Comparison of ENCODE assay signal across 10 cellular contexts in genomic region chr17:6374271-6374691, GRCh38.
DNase-seq lines count a peak whose midpoint lies in the region; ATAC-seq and TF ChIP-seq lines count a peak whose summit lies in the region.
"Had no signal": no experiment of that assay in that cellular context is flagged by ENCODE, and none has a peak within 500 bp of the region (broad histone marks: within the 10 kb centered on the region; RNA-seq: fewer than 3 reads in every experiment).

No MANE protein-coding gene starts in this region.

- no peak overlapping the region for H3K4me3 ChIP-seq in WERI-Rb-1 (ENCODE audit: low read depth, low read length)

- peak; percentile 87 for ATAC-seq in foreskin keratinocyte
- peak; percentile 43 for ATAC-seq in stimulated activated effector memory CD8-positive, alpha-beta T cell treated with anti-CD3 and anti-CD28 coated beads, Interleukin-12 subunit alpha, Interleukin-12 subunit beta, amount 100 ng/mL, for 72 hours

- H3K36me3 Mint-ChIP-seq in activated T-cell treated with anti-CD3 and anti-CD28 coated beads, Interleukin-2, amount 50 U/mL, for 24 hours (ENCODE audit: low read depth), result no peaks in the 10 kb centered on the region
- no peaks in the 10 kb centered on the region for H3K36me3 Mint-ChIP-seq in stimulated activated effector memory CD8-positive, alpha-beta T cell treated with anti-CD3 and anti-CD28 coated beads, Interleukin-12 subunit alpha, Interleukin-12 subunit beta, amount 100 ng/mL, for 72 hours

- peak overlapping the region; percentile 26 for H3K4me3 Mint-ChIP-seq in activated T-cell treated with anti-CD3 and anti-CD28 coated beads, Interleukin-2, amount 50 U/mL, for 24 hours
- peak overlapping the region; percentile 22 for H3K4me3 Mint-ChIP-seq in stimulated activated effector memory CD8-positive, alpha-beta T cell treated with anti-CD3 and anti-CD28 coated beads, Interleukin-12 subunit alpha, Interleukin-12 subunit beta, amount 100 ng/mL, for 72 hours
- H3K4me3 Mint-ChIP-seq: B cell had no signal

- H3K27ac Mint-ChIP-seq in activated T-cell treated with anti-CD3 and anti-CD28 coated beads, Interleukin-2, amount 50 U/mL, for 24 hours, result peak overlapping the region; percentile 38
- H3K27ac Mint-ChIP-seq in stimulated activated effector memory CD8-positive, alpha-beta T cell treated with anti-CD3 and anti-CD28 coated beads, Interleukin-12 subunit alpha, Interleukin-12 subunit beta, amount 100 ng/mL, for 72 hours, result peak overlapping the region; percentile 38
- H3K27ac Mint-ChIP-seq: B cell had no signal

- H3K4me1 ChIP-seq in foreskin keratinocyte, result no peaks in the 10 kb centered on the region

- H3K36me3 ChIP-seq in WERI-Rb-1, result no peaks in the 10 kb centered on the region

- H3K9me3 Mint-ChIP-seq in activated T-cell treated with anti-CD3 and anti-CD28 coated beads, Interleukin-2, amount 50 U/mL, for 24 hours, result peaks cover 14% of the 10 kb centered on the region
- peaks cover 5% of the 10 kb centered on the region for H3K9me3 Mint-ChIP-seq in stimulated activated effector memory CD8-positive, alpha-beta T cell treated with anti-CD3 and anti-CD28 coated beads, Interleukin-12 subunit alpha, Interleukin-12 subunit beta, amount 100 ng/mL, for 72 hours

- H3K27ac ChIP-seq in foreskin keratinocyte (no peak overlapping the region), WERI-Rb-1 (no peak overlapping the region)

- peaks cover 54% of the 10 kb centered on the region for H3K27me3 Mint-ChIP-seq in activated T-cell treated with anti-CD3 and anti-CD28 coated beads, Interleukin-2, amount 50 U/mL, for 24 hours

- TF ChIP-seq CTCF in foreskin keratinocyte (conservative IDR thresholded peaks at IDR 0.05) (no peak), WERI-Rb-1 (IDR thresholded peaks at IDR 0.05; ENCODE audit: low read depth, low read length) (no peak)

- peaks cover 19% of the 10 kb centered on the region for H3K4me1 Mint-ChIP-seq in activated T-cell treated with anti-CD3 and anti-CD28 coated beads, Interleukin-2, amount 50 U/mL, for 24 hours (ENCODE audit: low read depth)
- H3K4me1 Mint-ChIP-seq in stimulated activated effector memory CD8-positive, alpha-beta T cell treated with anti-CD3 and anti-CD28 coated beads, Interleukin-12 subunit alpha, Interleukin-12 subunit beta, amount 100 ng/mL, for 72 hours, result peaks cover 16% of the 10 kb centered on the region

- H3K9me3 ChIP-seq in WERI-Rb-1 (ENCODE audit: severe bottlenecking), result peaks cover 5% of the 10 kb centered on the region

- DNase-seq in activated T-cell treated with anti-CD3 and anti-CD28 coated beads, Interleukin-2, amount 50 U/mL, for 24 hours, result no peak
- DNase-seq in activated T-cell treated with anti-CD3 and anti-CD28 coated beads for 4 hours (no peak), foreskin keratinocyte (peak; percentile 49 to 87), NCI-H1092 (lab: John Stamatoyannopoulos, UW) (no peak), WERI-Rb-1 (no peak), SKM-1 (lab: John Stamatoyannopoulos, UW; ENCODE audit: unreplicated experiment) (no peak)
- no peak for DNase-seq in stimulated activated effector memory CD8-positive, alpha-beta T cell treated with anti-CD3 and anti-CD28 coated beads, Interleukin-12 subunit alpha, Interleukin-12 subunit beta, amount 100 ng/mL, for 72 hours (ENCODE audit: low spot score in 2 of 2)
- DNase-seq: NCI-H2171 had no signal

- H3K27me3 ChIP-seq in foreskin keratinocyte, result no peaks in the 10 kb centered on the region
- no peaks in the 10 kb centered on the region for H3K27me3 ChIP-seq in WERI-Rb-1 (ENCODE audit: insufficient read depth, low read depth, severe bottlenecking)

TF ChIP-seq in PFSK-1, 5 proteins besides CTCF, POLR2A, EP300 and RAD21:
- no peak for TF ChIP-seq REST (IDR thresholded peaks at IDR 0.05; ENCODE audit: insufficient read depth in 1 of 2, low read depth in 2 of 2, low read length in 2 of 2)
- 0 out of 2 replicates have a peak, but pooled peaks have one; percentile 20 for TF ChIP-seq TAF1 (IDR thresholded peaks at IDR 0.05; ENCODE audit: borderline replicate concordance, insufficient read depth, low read length)

Comparison
In these comparisons a context has a peak if more than half of its experiments do, and no peak if none do; other contexts are left out.
1. DNase-seq: peak in foreskin keratinocyte (2 of 2); none in activated T-cell treated with anti-CD3 and anti-CD28 coated beads, Interleukin-2, amount 50 U/mL, for 24 hours (single experiment), activated T-cell treated with anti-CD3 and anti-CD28 coated beads for 4 hours (single experiment), stimulated activated effector memory CD8-positive, alpha-beta T cell treated with anti-CD3 and anti-CD28 coated beads, Interleukin-12 subunit alpha, Interleukin-12 subunit beta, amount 100 ng/mL, for 72 hours (0 of 2), NCI-H1092 (single experiment), WERI-Rb-1 (single experiment) and SKM-1 (single experiment).